32 cellular contexts compared by ENCODE assay signal in the genomic region with DNA sequence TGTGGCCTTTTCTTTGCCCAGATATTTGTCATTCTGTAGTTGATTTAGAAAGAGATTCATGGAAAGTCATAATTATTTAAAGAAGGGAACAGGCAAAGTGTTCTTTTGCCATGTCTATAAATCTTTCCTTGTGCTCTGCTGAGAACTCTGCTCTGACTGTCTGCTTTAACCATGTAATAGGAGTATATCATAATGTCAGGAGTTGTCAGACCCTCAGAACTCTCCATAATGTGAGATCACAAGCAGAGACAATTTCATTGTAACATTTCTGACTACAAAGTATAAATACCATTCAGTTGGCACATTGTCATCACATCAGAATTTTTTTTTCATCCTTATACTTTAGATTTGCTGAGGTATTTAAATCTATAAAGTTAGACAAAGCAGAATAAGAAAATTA. TPM values are rescaled to one million over a fixed set of nuclear protein-coding genes. Genes with fewer than 3 reads are reported as not detected.
"Had no signal": no experiment of that assay in that cellular context is flagged by ENCODE, and none has a peak within 500 bp of the region (broad histone marks: within the 10 kb centered on the region; RNA-seq: fewer than 3 reads in every experiment).

No MANE protein-coding gene starts in this region.

- H3K4me1 ChIP-seq: left lung, lower lobe of right lung, right atrium auricular region, right lobe of liver, stomach, testis, thyroid gland, transverse colon, upper lobe of left lung, vagina had no signal

- H3K9me3 Mint-ChIP-seq: mesothelial cell of epicardium; nephron progenitor cell; stimulated activated naive B cell treated with anti-CD40 and anti-IgM and Interleukin-4, amounts not matched to agents 10 μg/mL and 1 μg/mL and 100 μg/mL, for 72 hours had no signal

- H3K27ac ChIP-seq: left lung, lower lobe of right lung, ovary, right atrium auricular region, right lobe of liver, stomach, testis, thyroid gland, transverse colon, upper lobe of left lung, vagina had no signal

- H3K36me3 ChIP-seq: left lung, lower lobe of right lung, ovary, right atrium auricular region, right lobe of liver, stomach, thyroid gland, transverse colon, upper lobe of left lung, vagina had no signal

- ATAC-seq: left cardiac atrium; left lung; lower lobe of right lung; natural killer cell; stimulated activated naive B cell treated with anti-CD40 and anti-IgM and Interleukin-4, amounts not matched to agents 10 μg/mL and 1 μg/mL and 100 μg/mL, for 72 hours; stimulated activated naive CD8-positive, alpha-beta T cell treated with anti-CD3 and anti-CD28 coated beads, Interleukin-15, Interleukin-2, amounts not matched to agents 100 U/mL and 50 U/mL, for 24 hours had no signal

- DNase-seq: hypothalamus; islet precursor cell; left cardiac atrium; left lung; lower lobe of right lung; mammary epithelial cell; mesenchymal stem cell; naive B cell; natural killer cell; nephron progenitor cell; ovary; right lobe of liver; stimulated activated CD4-positive, alpha-beta T cell treated with anti-CD3 and anti-CD28 coated beads, Interleukin-12 subunit alpha, Interleukin-12 subunit beta, amount 100 ng/mL, for 4 hours; stimulated activated CD4-positive, alpha-beta T cell treated with anti-CD3 and anti-CD28 coated beads, Interleukin-15, amount 100 ng/mL, for 24 hours; stimulated activated CD4-positive, alpha-beta T cell treated with anti-CD3 and anti-CD28 coated beads, Interleukin-2, amount 100 ng/mL, for 24 hours; stimulated activated CD4-positive, alpha-beta T cell treated with anti-CD3 and anti-CD28 coated beads, Interleukin-4, amount 100 ng/mL, for 1 hour; stimulated activated naive B cell treated with anti-CD40 and anti-IgM and Interleukin-4, amounts not matched to agents 10 μg/mL and 1 μg/mL and 100 μg/mL, for 72 hours; stimulated activated naive CD8-positive, alpha-beta T cell treated with anti-CD3 and anti-CD28 coated beads, Interleukin-15, Interleukin-2, amounts not matched to agents 100 U/mL and 50 U/mL, for 24 hours; stomach; testis; thyroid gland; transverse colon; upper lobe of left lung had no signal

- H3K9me3 ChIP-seq: left lung, lower lobe of right lung, ovary, right atrium auricular region, right lobe of liver, stomach, testis, thyroid gland, transverse colon, upper lobe of left lung, vagina had no signal

- H3K4me1 Mint-ChIP-seq: naive B cell; natural killer cell; stimulated activated naive B cell treated with anti-CD40 and anti-IgM and Interleukin-4, amounts not matched to agents 10 μg/mL and 1 μg/mL and 100 μg/mL, for 72 hours had no signal

- H3K27me3 Mint-ChIP-seq: naive B cell, progenitor cell of endocrine pancreas had no signal

- H3K27ac Mint-ChIP-seq: mesothelial cell of epicardium; naive B cell; natural killer cell; nephron progenitor cell; progenitor cell of endocrine pancreas; stimulated activated naive B cell treated with anti-CD40 and anti-IgM and Interleukin-4, amounts not matched to agents 10 μg/mL and 1 μg/mL and 100 μg/mL, for 72 hours had no signal

- H3K4me3 ChIP-seq: left lung, lower lobe of right lung, ovary, right atrium auricular region, right lobe of liver, stomach, testis, thyroid gland, transverse colon, upper lobe of left lung, vagina had no signal

- H3K27me3 ChIP-seq: left lung, ovary, right atrium auricular region, right lobe of liver, stomach, testis, thyroid gland, transverse colon, upper lobe of left lung, vagina had no signal

- H3K36me3 Mint-ChIP-seq: mesothelial cell of epicardium; naive B cell; natural killer cell; stimulated activated naive B cell treated with anti-CD40 and anti-IgM and Interleukin-4, amounts not matched to agents 10 μg/mL and 1 μg/mL and 100 μg/mL, for 72 hours had no signal

- H3K4me3 Mint-ChIP-seq: mesothelial cell of epicardium; naive B cell; natural killer cell; nephron progenitor cell; stimulated activated naive B cell treated with anti-CD40 and anti-IgM and Interleukin-4, amounts not matched to agents 10 μg/mL and 1 μg/mL and 100 μg/mL, for 72 hours had no signal

RNA-seq across cellular contexts. Expression of a gene that starts 33.0 kb away (rescaled TPM):
- total RNA-seq: left cardiac atrium, liver, mammary epithelial cell, mononuclear cell, natural killer cell, omental fat pad, pulmonary artery endothelial cell, renal cortical epithelial cell, right atrium auricular region, right lobe of liver, thyroid gland, vagina had no signal
- polyA plus RNA-seq: liver, mammary epithelial cell, ovary had no signal
